Comparison of ENCODE assay signal across 19 cellular contexts in genomic region chr11:6559375-6559774, GRCh38.
"Had no signal": no experiment of that assay in that cellular context is flagged by ENCODE, and none has a peak within 500 bp of the region (broad histone marks: within the 10 kb centered on the region; RNA-seq: fewer than 3 reads in every experiment).

No MANE protein-coding gene starts in this region.

- H3K4me3 ChIP-seq: MG63, SJSA1, SK-N-MC had no signal

- H3K9me3 ChIP-seq: MG63, SJSA1 had no signal

- H3K36me3 ChIP-seq: MG63, SJSA1 had no signal

- H3K4me1 ChIP-seq: SJSA1 had no signal

- H3K27me3 ChIP-seq: MG63, SJSA1 had no signal

- DNase-seq: KBM-7, MG63, NCI-H1092 treated with DMSO at 0.1 percent for 48 hours, NCI-H1436, NCI-H187, NCI-H2029, NCI-H2081 treated with DMSO at 0.1 percent for 48 hours, NCI-H2171, NCI-H226, NCI-H446, NCI-H510A, NCI-H524 treated with DMSO at 0.1 percent for 48 hours, NCI-H69, NCI-H774, SIG-M5 had no signal

- H3K27ac ChIP-seq: RWPE1, SJSA1, SK-N-MC had no signal

- ATAC-seq: Panc1 had no signal
